In the genomic region with DNA sequence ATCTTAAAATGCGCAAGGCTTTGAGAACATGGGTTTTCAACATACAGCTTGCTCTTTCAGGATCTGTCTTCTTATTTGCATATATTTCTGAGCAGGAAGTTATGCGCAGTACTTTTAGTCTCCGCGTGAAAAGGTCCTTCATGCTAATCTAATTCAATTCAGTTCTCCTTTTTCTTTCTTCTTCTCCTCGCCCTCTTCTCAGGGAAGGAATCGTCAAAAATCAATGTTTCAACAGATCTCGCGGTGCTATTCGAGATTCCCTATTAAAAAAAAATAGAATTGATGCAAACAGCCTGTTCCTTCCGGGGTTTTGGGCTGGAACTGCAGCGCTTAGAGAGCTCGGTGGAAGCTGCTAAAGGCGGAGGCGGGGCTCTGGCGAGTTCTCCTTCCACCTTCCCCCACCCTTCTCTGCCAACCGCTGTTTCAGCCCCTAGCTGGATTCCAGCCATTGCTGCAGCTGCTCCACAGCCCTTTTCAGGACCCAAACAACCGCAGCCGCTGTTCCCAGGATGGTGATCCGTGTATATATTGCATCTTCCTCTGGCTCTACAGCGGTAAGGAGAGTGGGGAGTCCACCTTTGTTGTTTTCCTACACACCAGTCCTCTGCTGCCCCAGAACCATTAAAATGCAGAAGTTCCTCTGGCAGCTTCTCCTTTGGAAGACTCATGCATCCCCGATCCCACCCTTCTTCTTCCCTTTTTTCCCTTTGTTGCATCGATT, we compare ENCODE assay signal across 8 cellular contexts. TPM values are rescaled to one million over a fixed set of nuclear protein-coding genes. Genes with fewer than 3 reads are reported as not detected.
A peak's percentile ranks its signal among the peaks of the same experiment; 100 is the strongest.
DNase-seq lines count a peak whose midpoint lies in the region; ATAC-seq and TF ChIP-seq lines count a peak whose summit lies in the region.

A gene with protein sequence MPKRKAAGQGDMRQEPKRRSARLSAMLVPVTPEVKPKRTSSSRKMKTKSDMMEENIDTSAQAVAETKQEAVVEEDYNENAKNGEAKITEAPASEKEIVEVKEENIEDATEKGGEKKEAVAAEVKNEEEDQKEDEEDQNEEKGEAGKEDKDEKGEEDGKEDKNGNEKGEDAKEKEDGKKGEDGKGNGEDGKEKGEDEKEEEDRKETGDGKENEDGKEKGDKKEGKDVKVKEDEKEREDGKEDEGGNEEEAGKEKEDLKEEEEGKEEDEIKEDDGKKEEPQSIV (minus strand): TSS at position 222 of the 721 bp plus-strand sequence. CDS start 80,364 bp downstream, outside the sequence.
A gene (plus strand): TSS at position 411 of the 721 bp plus-strand sequence. CDS start 99 bp downstream, at position 510.

- no peaks in the 10 kb centered on the region for H3K4me1 ChIP-seq in duodenal mucosa (ENCODE audit: control insufficient read depth in 1 of 2, insufficient read depth in 2 of 2, low read length in 2 of 2)
- no peaks in the 10 kb centered on the region for H3K4me1 ChIP-seq in right lobe of liver

- H3K27me3 ChIP-seq in duodenal mucosa (ENCODE audit: control insufficient read depth in 1 of 2, insufficient read depth in 2 of 2, low read length in 2 of 2), result no peaks in the 10 kb centered on the region
- H3K27me3 ChIP-seq in right lobe of liver, result no peaks in the 10 kb centered on the region

- peak within 1 kb of the TSS; percentile 70 for H3K27ac ChIP-seq in duodenal mucosa (ENCODE audit: low read depth, low read length)
- H3K27ac ChIP-seq in right lobe of liver, result peak within 1 kb of the TSS; percentile 23 to 75 (median 49)

- peak in 1 of 4 donors; percentile 7 for TF ChIP-seq CTCF in right lobe of liver (IDR thresholded peaks at IDR 0.05)

- H3K4me3 ChIP-seq in duodenal mucosa (ENCODE audit: low read depth in 1 of 2, low read length in 2 of 2), result peak within 1 kb of the TSS; percentile 91 to 95
- H3K4me3 ChIP-seq in right lobe of liver, result peak within 1 kb of the TSS; percentile 54 to 61 (median 59)

- intact Hi-C loops in right lobe of liver (cut with DNase I), result no loop called here

- WGBS in right lobe of liver (ENCODE audit: insufficient coverage, low coverage, low lambda C conversion rate, missing lambda C conversion rate), result 11% methylated on average over 21 of the region's 22 CpGs

- DNase-seq in NCI-H1417 (lab: John Stamatoyannopoulos, UW) (peak in 2 of 3 experiments; percentile 78 to 89), NCI-H1417 treated with DMSO at 0.1 percent for 48 hours (lab: John Stamatoyannopoulos, UW) (no peak), NCI-H510A treated with DMSO at 0.1 percent for 48 hours (lab: John Stamatoyannopoulos, UW) (peak; percentile 14), right lobe of liver (peak; percentile 70 to 79 (median 74))
- DNase-seq in activated CD4-positive, alpha-beta T cell treated with anti-CD3 and anti-CD28 coated beads, Interleukin-2, amount 50 U/mL, for 48 hours, result peak; percentile 67 to 71
- DNase-seq in stimulated activated CD4-positive, alpha-beta T cell treated with anti-CD3 and anti-CD28 coated beads, Interleukin-4, amount 100 ng/mL, for 24 hours, result peak; percentile 68

- TF ChIP-seq POLR2A in right lobe of liver (IDR thresholded peaks at IDR 0.05), result peak; percentile 20

- H3K36me3 ChIP-seq in duodenal mucosa (ENCODE audit: control insufficient read depth in 1 of 2, insufficient read depth in 2 of 2, low read length in 2 of 2), result no peaks in the 10 kb centered on the region
- H3K36me3 ChIP-seq in right lobe of liver, result no peaks in the 10 kb centered on the region

- H3K9me3 ChIP-seq in duodenal mucosa (ENCODE audit: control insufficient read depth in 1 of 2, low read length in 2 of 2) (no peaks in the 10 kb centered on the region), right lobe of liver (no peaks in the 10 kb centered on the region)

- peak within 1 kb of the TSS; percentile 86 to 91 for H3K9ac ChIP-seq in duodenal mucosa (ENCODE audit: low read depth in 1 of 2, low read length in 2 of 2)

- ATAC-seq in HG02885 (IDR thresholded peaks at IDR 0.05; ENCODE audit: poor library complexity, unreplicated experiment), result peak; percentile 92
- ATAC-seq in right lobe of liver, result peak; percentile 97 to 100 (median 98)

RNA-seq across cellular contexts. Expression of the first gene that starts in this region (rescaled TPM):
- total RNA-seq in right lobe of liver, result 1 to 10 TPM; 1.9 to 5.5 (median 3.4) TPM

RNA-seq across cellular contexts. Expression of the second gene that starts in this region (rescaled TPM):
- total RNA-seq in right lobe of liver, result 10 to 100 TPM; 12.4 to 35.3 (median 23.5) TPM
